In the genomic region with DNA sequence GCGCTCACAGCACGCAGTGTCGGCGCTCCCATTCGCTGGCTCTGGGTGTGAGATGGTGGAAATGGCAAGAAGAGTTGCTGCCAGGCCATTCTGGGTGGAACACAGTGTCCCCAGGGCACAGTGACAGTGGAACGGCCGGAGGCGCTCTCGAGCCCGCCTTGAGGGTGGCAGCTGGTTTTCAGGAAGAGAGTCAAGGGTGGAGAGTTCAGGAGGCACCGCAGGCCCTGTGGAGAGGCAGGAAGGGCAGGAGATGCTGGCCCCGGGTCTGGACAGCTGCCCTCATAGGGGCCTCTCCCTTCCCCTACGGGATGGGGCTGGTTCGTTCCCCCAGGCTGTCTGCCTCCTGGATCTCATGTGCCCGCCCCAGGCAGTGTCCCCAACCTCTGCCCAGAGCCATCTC, we compare ENCODE assay signal across 23 cellular contexts. TPM values are rescaled to one million over a fixed set of nuclear protein-coding genes. Genes with fewer than 3 reads are reported as not detected.
DNase-seq lines count a peak whose midpoint lies in the region; ATAC-seq, FAIRE-seq and TF ChIP-seq lines count a peak whose summit lies in the region.
"Had no signal": no experiment of that assay in that cellular context is flagged by ENCODE, and none has a peak within 500 bp of the region (broad histone marks: within the 10 kb centered on the region; RNA-seq: fewer than 3 reads in every experiment).

No MANE protein-coding gene starts in this region.

- H3K27ac ChIP-seq in H1 (ENCODE audit: low read depth, low read length), result no peak overlapping the region
- H3K27ac ChIP-seq in mesenchymal stem cell (ENCODE audit: low read length, poor library complexity, severe bottlenecking), result no peak overlapping the region
- H3K27ac ChIP-seq in suprapubic skin, result peak overlapping the region; percentile 51
- no peak overlapping the region for H3K27ac ChIP-seq in OCI-LY7 (ENCODE audit: low read depth, low read length, poor library complexity, severe bottlenecking)
- H3K27ac ChIP-seq: 22Rv1, C4-2B, HL-60 had no signal

- H4K91ac ChIP-seq in H1 (replicated peaks; ENCODE audit: insufficient read length, low read length), result no peak overlapping the region
- no peak overlapping the region for H4K91ac ChIP-seq in mesenchymal stem cell (ENCODE audit: low read length)

- H3K79me1 ChIP-seq in H1 (ENCODE audit: low read depth, low read length), result peaks cover 3% of the 10 kb centered on the region
- peaks cover 33% of the 10 kb centered on the region for H3K79me1 ChIP-seq in mesenchymal stem cell (replicated peaks; ENCODE audit: low read length, poor library complexity, severe bottlenecking)

- H2BK12ac ChIP-seq in H1 (ENCODE audit: low read depth, low read length) (no peak overlapping the region), mesenchymal stem cell (ENCODE audit: low read length in 2 of 2) (no peak overlapping the region)

- 96% methylated on average over 13 of the region's 15 CpGs; no CpG with 5 or more reads in 1 of the 2 experiments for WGBS in H1 (ENCODE audit: extremely low coverage in 1 of 2, insufficient coverage in 1 of 2, insufficient read length in 1 of 2, insufficient replicate concordance in 2 of 2, low coverage in 1 of 2, low lambda C conversion rate in 2 of 2, missing lambda C conversion rate in 1 of 2), 2 experiments
- WGBS in mesenchymal stem cell, result 93% methylated on average over 15 of the region's 15 CpGs
- WGBS in suprapubic skin, result 44% methylated on average over 8 of the region's 15 CpGs

- no peak overlapping the region for H3K14ac ChIP-seq in H1 (ENCODE audit: insufficient read length)
- H3K14ac ChIP-seq in mesenchymal stem cell (ENCODE audit: low read length in 2 of 2), result peak overlapping the region in 1 of 2 experiments; percentile 21

- POLR2A ChIA-PET in H1 (lab: Charles Lee; ENCODE audit: partially characterized antibody), result no interaction called here
- POLR2A ChIA-PET in OCI-LY7 (lab: Charles Lee), result no interaction called here

- H3K4me1 ChIP-seq in H1 (replicated peaks in 1 of 4; ENCODE audit: control insufficient read depth in 3 of 4, insufficient read depth in 4 of 4, low read length in 3 of 4), result peaks cover 0 to 20% (median 8%) of the 10 kb centered on the region in 4 experiments; a peak in 6 of 7 replicates
- H3K4me1 ChIP-seq in mesenchymal stem cell (ENCODE audit: control insufficient read depth, insufficient read depth, low read depth, low read length), result peaks cover 30% of the 10 kb centered on the region
- H3K4me1 ChIP-seq in suprapubic skin, result peaks cover 81% of the 10 kb centered on the region
- H3K4me1 ChIP-seq in OCI-LY7 (ENCODE audit: insufficient read depth, low read length, poor library complexity, severe bottlenecking), result no peaks in the 10 kb centered on the region
- H3K4me1 ChIP-seq: Caco-2 had no signal

- TF ChIP-seq EP300 in H1 (IDR thresholded peaks at IDR 0.05; ENCODE audit: borderline replicate concordance in 1 of 2, low read depth in 2 of 2, low read length in 2 of 2) (no peak), suprapubic skin (IDR thresholded peaks at IDR 0.05) (no peak)

- H4K8ac ChIP-seq in H1 (ENCODE audit: extremely low read depth, insufficient read depth, low read length) (peak overlapping the region; percentile 62; the same call in 1 of the 2 replicates), mesenchymal stem cell (ENCODE audit: low read length) (no peak overlapping the region)

- H3K27me3 ChIP-seq in H1 (replicated peaks in 1 of 4; ENCODE audit: control insufficient read depth in 3 of 4, extremely low read depth in 1 of 4, insufficient read depth in 3 of 4, low read length in 3 of 4), result peaks cover 0 to 5% (median 5%) of the 10 kb centered on the region in 4 experiments; a peak in 2 of 7 replicates
- no peaks in the 10 kb centered on the region for H3K27me3 ChIP-seq in mesenchymal stem cell (ENCODE audit: control insufficient read depth in 1 of 2, insufficient read depth in 1 of 2, low read length in 2 of 2)
- peaks cover 24% of the 10 kb centered on the region for H3K27me3 ChIP-seq in suprapubic skin

- CTCF ChIA-PET in H1 (lab: Charles Lee; ENCODE audit: partially characterized antibody) (no interaction called here), OCI-LY7 (lab: Charles Lee; ENCODE audit: unreplicated experiment) (interaction anchor here (0.6 kb wide), 1 partner anchor 214 kb away, joined by 10 read pairs; no protein-coding TSS in a partner anchor)

- no peak overlapping the region for H3K56ac ChIP-seq in H1 (replicated peaks; ENCODE audit: insufficient read length, low read depth, low read length)

- FAIRE-seq in H1 (lab: Jason Lieb, UNC), result no peak
- FAIRE-seq: A549, D721Med, GM12892, GM18507, K562 had no signal

- BruUV-seq in OCI-LY7 (replicated peaks; lab: Mats Ljungman, UMichigan), result no TSS peak

- H3K9me2 ChIP-seq in OCI-LY7 (ENCODE audit: insufficient read depth, low read length), result no peaks in the 10 kb centered on the region

- DNase-seq in DMS153 (lab: John Stamatoyannopoulos, UW) (peak; percentile 38), DMS153 treated with DMSO at 0.1 percent for 48 hours (lab: John Stamatoyannopoulos, UW; ENCODE audit: unreplicated experiment) (no peak), H1 (ENCODE audit: low read depth in 1 of 2, low spot score in 2 of 2) (no peak), mesenchymal stem cell (no peak), suprapubic skin (ENCODE audit: low spot score in 2 of 2) (no peak), LoVo (ENCODE audit: low spot score) (no peak), OCI-LY7 (ENCODE audit: low spot score) (no peak)
- DNase-seq: AML-193; Caco-2; CD4-positive, alpha-beta T cell; DMS79; GDM1; GOT3 had no signal

- H3K4me2 ChIP-seq in H1 (ENCODE audit: insufficient read depth in 1 of 2, low read depth in 2 of 2, low read length in 2 of 2), result no peak overlapping the region
- no peak overlapping the region for H3K4me2 ChIP-seq in mesenchymal stem cell (ENCODE audit: low read length, poor library complexity, severe bottlenecking)
- no peak overlapping the region for H3K4me2 ChIP-seq in OCI-LY7 (ENCODE audit: low read length)
- H3K4me2 ChIP-seq: A549 had no signal

- no peak overlapping the region for H2AFZ ChIP-seq in H1 (ENCODE audit: low read length)
- H2AFZ ChIP-seq in mesenchymal stem cell (ENCODE audit: low read depth, low read length), result no peak overlapping the region
- H2AFZ ChIP-seq in OCI-LY7 (ENCODE audit: low read length), result no peak overlapping the region

- H2BK15ac ChIP-seq in H1 (ENCODE audit: low read length), result no peak overlapping the region
- peak overlapping the region; percentile 6 for H2BK15ac ChIP-seq in mesenchymal stem cell (ENCODE audit: low read depth, poor library complexity, severe bottlenecking)

- peaks cover 5% of the 10 kb centered on the region; the same call in 1 of the 2 replicates for H3K23me2 ChIP-seq in H1 (ENCODE audit: low read depth, low read length)

- H3K4ac ChIP-seq in H1 (replicated peaks; ENCODE audit: insufficient read length, low read depth, low read length), result no peak overlapping the region
- H3K4ac ChIP-seq in mesenchymal stem cell (ENCODE audit: low read depth in 1 of 2, low read length in 2 of 2), result no peak overlapping the region

- intact Hi-C loops in OCI-LY7 (cut with micrococcal nuclease; ENCODE audit: unreplicated experiment), result no loop called here

- H2BK120ac ChIP-seq in H1 (replicated peaks; ENCODE audit: low read depth, low read length) (no peak overlapping the region), mesenchymal stem cell (ENCODE audit: low read depth, low read length) (no peak overlapping the region)

- TF ChIP-seq POLR2A in H1 (IDR thresholded peaks at IDR 0.05; ENCODE audit: control extremely low read depth in 1 of 2, low read depth in 2 of 2, low read length in 2 of 2) (no peak), suprapubic skin (IDR thresholded peaks at IDR 0.05) (no peak)

- H3K9me3 ChIP-seq in H1 (ENCODE audit: insufficient read depth in 2 of 2, low read depth in 1 of 2, low read length in 1 of 2) (no peaks in the 10 kb centered on the region), mesenchymal stem cell (ENCODE audit: control insufficient read depth, low read length) (no peaks in the 10 kb centered on the region), suprapubic skin (no peaks in the 10 kb centered on the region), OCI-LY7 (ENCODE audit: low read length) (no peaks in the 10 kb centered on the region)
- H3K9me3 ChIP-seq: A549, Caco-2, HAP-1 had no signal

- no peak overlapping the region for H3K9ac ChIP-seq in H1 (replicated peaks in 1 of 4; ENCODE audit: extremely low read depth in 1 of 4, low read depth in 3 of 4, low read length in 3 of 4)
- no peak overlapping the region for H3K9ac ChIP-seq in mesenchymal stem cell (ENCODE audit: low read length)

- no peak for TF ChIP-seq RAD21 in H1 (IDR thresholded peaks at IDR 0.05 in 1 of 2, conservative IDR thresholded peaks at IDR 0.05 in 1 of 2; ENCODE audit: low read depth in 2 of 2, low read length in 2 of 2)

- H4K20me1 ChIP-seq in H1 (replicated peaks in 1 of 2; ENCODE audit: control insufficient read depth in 1 of 2, insufficient read depth in 2 of 2, low read length in 2 of 2) (peaks cover 15 to 42% of the 10 kb centered on the region in 2 experiments), OCI-LY7 (ENCODE audit: insufficient read depth, low read length) (no peaks in the 10 kb centered on the region)

- H3K18ac ChIP-seq in H1 (ENCODE audit: extremely low read depth, low read length) (no peak overlapping the region), mesenchymal stem cell (ENCODE audit: low read depth in 1 of 2, low read length in 2 of 2) (no peak overlapping the region)

- no peak overlapping the region for H2BK20ac ChIP-seq in H1 (ENCODE audit: low read length)

- no peaks in the 10 kb centered on the region for H3K36me3 ChIP-seq in H1 (ENCODE audit: control insufficient read depth in 2 of 4, insufficient read depth in 4 of 4, low read length in 3 of 4)
- peaks cover 0 to 19% of the 10 kb centered on the region in 2 experiments for H3K36me3 ChIP-seq in mesenchymal stem cell (ENCODE audit: control insufficient read depth in 1 of 2, insufficient read depth in 2 of 2, low read depth in 1 of 2, low read length in 2 of 2)
- H3K36me3 ChIP-seq in suprapubic skin, result peaks cover 3% of the 10 kb centered on the region
- H3K36me3 ChIP-seq in OCI-LY7 (ENCODE audit: insufficient read depth, low read length), result no peaks in the 10 kb centered on the region
- H3K36me3 ChIP-seq: HAP-1 had no signal

- no peak overlapping the region for H2AK5ac ChIP-seq in H1 (ENCODE audit: low read depth, low read length)
- no peak overlapping the region for H2AK5ac ChIP-seq in mesenchymal stem cell (ENCODE audit: low read length, severe bottlenecking)

- ATAC-seq in HG03565 (IDR thresholded peaks at IDR 0.05; ENCODE audit: unreplicated experiment), result no peak
- ATAC-seq: A549, K562 had no signal

- H3K4me3 ChIP-seq in H1 (ENCODE audit: extremely low read depth in 1 of 4, insufficient read depth in 2 of 4, low read depth in 3 of 4, low read length in 4 of 4), result no peak overlapping the region
- H3K4me3 ChIP-seq in mesenchymal stem cell (ENCODE audit: insufficient read depth in 1 of 2, low read depth in 1 of 2, low read length in 2 of 2), result no peak overlapping the region
- no peak overlapping the region for H3K4me3 ChIP-seq in suprapubic skin
- H3K4me3 ChIP-seq in OCI-LY7 (ENCODE audit: low read depth, low read length, poor library complexity, severe bottlenecking), result no peak overlapping the region
- H3K4me3 ChIP-seq: A549, HAP-1, K562 had no signal

- H4K5ac ChIP-seq in H1 (ENCODE audit: insufficient read length, low read depth, low read length), result no peak overlapping the region

- H3K79me2 ChIP-seq in H1 (ENCODE audit: control insufficient read depth in 1 of 2, insufficient read depth in 2 of 2, low read length in 2 of 2) (no peaks in the 10 kb centered on the region), OCI-LY7 (ENCODE audit: insufficient read depth, low read depth, low read length) (no peaks in the 10 kb centered on the region)

- TF ChIP-seq CTCF in H1 (IDR thresholded peaks at IDR 0.05; ENCODE audit: control extremely low read depth in 1 of 3, insufficient read depth in 1 of 3, low read depth in 1 of 3, low read length in 3 of 3) (no peak), suprapubic skin (IDR thresholded peaks at IDR 0.05) (no peak), OCI-LY7 (conservative IDR thresholded peaks at IDR 0.05; ENCODE audit: low read length) (no peak)

- H3K23ac ChIP-seq in H1 (ENCODE audit: insufficient read length) (no peak overlapping the region), mesenchymal stem cell (ENCODE audit: low read length in 2 of 2) (no peak overlapping the region)

- no peak overlapping the region for H2BK5ac ChIP-seq in H1 (ENCODE audit: low read depth, low read length)
- H2BK5ac ChIP-seq in mesenchymal stem cell (ENCODE audit: low read depth, low read length, poor library complexity, severe bottlenecking), result no peak overlapping the region

RNA-seq across cellular contexts. Expression of a gene that starts 12.5 kb away (rescaled TPM):
- total RNA-seq in H1 (2021; fragmentation: NEBNext Ultra II Directional; extraction: Animal tissue kit (Norgen Biotek cat#: 25700)), result 28.3 and 31.9 TPM in 2 replicates
- 21.9 and 30.2 TPM in 2 replicates for polyA plus RNA-seq in H1 (2011; rRNA removed)
- 22.1 TPM for polyA plus RNA-seq in H1 (2011; cell fraction: cytosol; rRNA removed)
- polyA plus RNA-seq in H1 (2011; cell fraction: nucleus; rRNA removed), result 47.6 TPM
- 18.4 to 31.5 TPM (median 29.5 TPM) in 4 replicates for polyA plus RNA-seq in H1 (2012, experiment 1 of 2)
- 27.9 TPM for polyA plus RNA-seq in H1 (2012, experiment 2 of 2)
- 42.0 TPM for polyA plus RNA-seq in H1 (2013, experiment 1 of 2)
- polyA plus RNA-seq in H1 (2013, experiment 2 of 2), result 37.4 TPM
- polyA minus RNA-seq in H1 (2011; rRNA and poly(A)+ RNA removed), result 14.3 and 16.0 TPM in 2 replicates
- polyA minus RNA-seq in H1 (2011; cell fraction: cytosol; rRNA and poly(A)+ RNA removed), result 29.2 TPM
- polyA minus RNA-seq in H1 (2011; cell fraction: nucleus; rRNA and poly(A)+ RNA removed), result 22.9 TPM
- 65.7 TPM for polyA plus RNA-seq in mesenchymal stem cell (2013, experiment 1 of 2)
- 65.6 TPM for polyA plus RNA-seq in mesenchymal stem cell (2013, experiment 2 of 2)
- 100 to 1,000 TPM; 130 to 164 (median 145) TPM for total RNA-seq in suprapubic skin
- total RNA-seq in OCI-LY7 (2014; rRNA removed; shearing (Covaris generic)), result 1.4 and 2.4 TPM in 2 replicates
- 3.0 and 4.0 TPM in 2 replicates for total RNA-seq in OCI-LY7 (2022)
